ENCODE assay signal across 8 cellular contexts in the genomic region with DNA sequence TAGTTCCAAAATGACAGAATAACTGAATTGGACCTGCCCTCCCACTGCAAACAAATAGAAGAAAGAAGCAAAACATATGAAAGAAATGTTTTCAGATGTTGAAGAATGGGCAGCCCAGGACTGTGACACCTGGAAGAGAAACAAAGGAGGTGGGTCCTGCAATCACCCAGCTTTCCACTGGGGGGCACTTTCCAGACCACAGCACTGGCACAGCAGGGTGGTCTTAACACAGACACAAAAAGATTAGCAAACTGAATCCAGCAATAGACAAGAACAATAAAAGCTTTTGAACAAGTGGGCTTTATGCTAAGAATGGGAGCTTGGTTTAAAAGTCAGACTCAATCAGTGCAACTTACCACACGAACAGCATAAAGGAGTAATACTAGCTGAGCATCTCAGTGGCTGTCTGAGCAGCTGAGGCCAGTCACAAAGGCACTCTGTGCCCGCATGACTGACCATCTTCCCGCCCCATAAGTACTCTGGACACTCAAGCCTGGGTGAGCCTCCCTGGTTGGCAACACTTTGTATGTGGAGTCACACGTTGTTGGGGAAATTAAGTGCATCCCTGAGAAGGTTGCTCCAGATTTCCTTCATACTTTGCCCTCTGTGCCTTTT. TPM values are rescaled to one million over a fixed set of nuclear protein-coding genes. Genes with fewer than 3 reads are reported as not detected.
DNase-seq lines count a peak whose midpoint lies in the region; ATAC-seq and TF ChIP-seq lines count a peak whose summit lies in the region.

No MANE protein-coding gene starts in this region.

- no peaks in the 10 kb centered on the region for H3F3A ChIP-seq in Loucy (ENCODE audit: low read depth)

- no peaks in the 10 kb centered on the region for H3K36me3 ChIP-seq in Loucy (ENCODE audit: insufficient read depth, low read length)
- H3K36me3 ChIP-seq in body of pancreas (replicated peaks in 1 of 2; ENCODE audit: insufficient read depth in 1 of 2, low read depth in 2 of 2), result no peaks in the 10 kb centered on the region

- no peak for ATAC-seq in body of pancreas
- no peak for ATAC-seq in activated T-cell treated with anti-CD3 and anti-CD28 coated beads, Interleukin-2, amount 50 U/mL, for 4 hours
- no peak for ATAC-seq in GM19467 (IDR thresholded peaks at IDR 0.05; ENCODE audit: unreplicated experiment)

- TF ChIP-seq CTCF in Loucy (conservative IDR thresholded peaks at IDR 0.05; ENCODE audit: low read length) (peak; percentile 86), body of pancreas (IDR thresholded peaks at IDR 0.05) (peak in 5 of 7 experiments; percentile 16 to 26 (median 19)), osteocyte (IDR thresholded peaks at IDR 0.05) (peak; percentile 52)

- H3K36me3 Mint-ChIP-seq in osteocyte (ENCODE audit: unreplicated experiment), result peaks cover 2% of the 10 kb centered on the region
- no peaks in the 10 kb centered on the region for H3K36me3 Mint-ChIP-seq in activated T-cell treated with anti-CD3 and anti-CD28 coated beads, Interleukin-2, amount 50 U/mL, for 4 hours (ENCODE audit: insufficient read depth)

- no peaks in the 10 kb centered on the region for H3K4me1 ChIP-seq in Loucy (ENCODE audit: insufficient read depth, low read length, poor library complexity, severe bottlenecking)
- H3K4me1 ChIP-seq in body of pancreas, result no peaks in the 10 kb centered on the region

- H2AFZ ChIP-seq in Loucy (ENCODE audit: low read length), result no peak overlapping the region

- H3K79me2 ChIP-seq in Loucy (ENCODE audit: insufficient read depth, low read length), result no peaks in the 10 kb centered on the region

- no peak overlapping the region for H3K9ac ChIP-seq in Loucy (ENCODE audit: low read depth, low read length, poor library complexity, severe bottlenecking)

- no peaks in the 10 kb centered on the region for H4K20me1 ChIP-seq in Loucy (ENCODE audit: insufficient read depth, low read length, poor library complexity, severe bottlenecking)

- intact Hi-C loops in body of pancreas (cut with DNase I), result no loop called here

- no peak overlapping the region for H3K4me3 Mint-ChIP-seq in osteocyte (ENCODE audit: unreplicated experiment)
- no peak overlapping the region for H3K4me3 Mint-ChIP-seq in activated T-cell treated with anti-CD3 and anti-CD28 coated beads, Interleukin-2, amount 50 U/mL, for 4 hours

- H3K27ac Mint-ChIP-seq in osteocyte (ENCODE audit: unreplicated experiment), result no peak overlapping the region

- H3K9me3 ChIP-seq in Loucy (ENCODE audit: insufficient read depth, low read depth, low read length) (no peaks in the 10 kb centered on the region), body of pancreas (no peaks in the 10 kb centered on the region)

- H3K4me1 Mint-ChIP-seq in osteocyte (ENCODE audit: unreplicated experiment), result no peaks in the 10 kb centered on the region
- no peaks in the 10 kb centered on the region for H3K4me1 Mint-ChIP-seq in activated T-cell treated with anti-CD3 and anti-CD28 coated beads, Interleukin-2, amount 50 U/mL, for 4 hours (ENCODE audit: low read depth)

- H3K27me3 Mint-ChIP-seq in osteocyte (ENCODE audit: unreplicated experiment), result peaks cover 41% of the 10 kb centered on the region
- H3K27me3 Mint-ChIP-seq in activated T-cell treated with anti-CD3 and anti-CD28 coated beads, Interleukin-2, amount 50 U/mL, for 4 hours (ENCODE audit: low read depth), result peaks cover 14% of the 10 kb centered on the region

- H3K27me3 ChIP-seq in Loucy (ENCODE audit: insufficient read depth, low read length, poor library complexity, severe bottlenecking), result no peaks in the 10 kb centered on the region
- H3K27me3 ChIP-seq in body of pancreas, result no peaks in the 10 kb centered on the region

- H3K9me2 ChIP-seq in Loucy (replicated peaks; ENCODE audit: low read depth, low read length), result no peaks in the 10 kb centered on the region

- H3K9me3 Mint-ChIP-seq in osteocyte (ENCODE audit: unreplicated experiment), result no peaks in the 10 kb centered on the region
- H3K9me3 Mint-ChIP-seq in activated T-cell treated with anti-CD3 and anti-CD28 coated beads, Interleukin-2, amount 50 U/mL, for 4 hours, result no peaks in the 10 kb centered on the region

- no peak for TF ChIP-seq POLR2A in body of pancreas (IDR thresholded peaks at IDR 0.05)

- no peak overlapping the region for H3K4me2 ChIP-seq in Loucy (ENCODE audit: low read depth, low read length, poor library complexity, severe bottlenecking)

- H3K27ac ChIP-seq in body of pancreas, result no peak overlapping the region

- no peak overlapping the region for H3K4me3 ChIP-seq in Loucy (ENCODE audit: low read length, poor library complexity, severe bottlenecking)
- no peak overlapping the region for H3K4me3 ChIP-seq in body of pancreas

- DNase-seq in NCI-H2107 treated with DMSO at 0.1 percent for 48 hours (lab: John Stamatoyannopoulos, UW; ENCODE audit: unreplicated experiment), result peak; percentile 74
- DNase-seq in NCI-H2107 (lab: John Stamatoyannopoulos, UW), result no peak
- peak in 1 of 4 donors; percentile 12 for DNase-seq in body of pancreas
- DNase-seq in osteocyte (ENCODE audit: extremely low spot score, unreplicated experiment), result no peak
- no peak for DNase-seq in mucosa of gallbladder (ENCODE audit: low spot score)
- no peak for DNase-seq in activated T-cell treated with anti-CD3 and anti-CD28 coated beads, Interleukin-2, amount 50 U/mL, for 4 hours

- 61 to 64% methylated on average over 4 of the region's 4 CpGs for WGBS in body of pancreas, 2 donors

RNA-seq across cellular contexts. Expression of a gene that starts 27.7 kb away (rescaled TPM):
- 10 to 100 TPM; 23.1 to 29.8 TPM for total RNA-seq in body of pancreas
- total RNA-seq in osteocyte, result 47.6 and 53.4 TPM in 2 replicates
- 35.8 TPM for total RNA-seq in mucosa of gallbladder
- 10 to 100 TPM; 18.6 to 24.9 (median 21.5) TPM for total RNA-seq in activated T-cell treated with anti-CD3 and anti-CD28 coated beads, Interleukin-2, amount 50 U/mL, for 4 hours

RNA-seq across cellular contexts. Expression of a gene that starts 27.8 kb away (rescaled TPM):
- total RNA-seq in body of pancreas (10 to 100 TPM; 42.0 to 60.0 TPM), osteocyte (31.9 and 32.2 TPM in 2 replicates), mucosa of gallbladder (17.9 TPM)
- 1 to 10 TPM; 8.1 to 9.7 (median 8.5) TPM for total RNA-seq in activated T-cell treated with anti-CD3 and anti-CD28 coated beads, Interleukin-2, amount 50 U/mL, for 4 hours

RNA-seq across cellular contexts. Expression of a gene that starts 46.8 kb away (rescaled TPM):
- total RNA-seq in body of pancreas (1 to 10 TPM; 4.2 to 4.6 TPM), osteocyte (3.5 and 3.6 TPM in 2 replicates), mucosa of gallbladder (3.4 TPM)
- total RNA-seq in activated T-cell treated with anti-CD3 and anti-CD28 coated beads, Interleukin-2, amount 50 U/mL, for 4 hours, result under 1 TPM; 0.53 to 0.84 (median 0.68) TPM

Comparison
In these comparisons a context has a peak if more than half of its experiments do, and no peak if none do; other contexts are left out.
1. CTCF ChIP-seq: peak in every context shown above with its lines; median percentile 86 in Loucy; 52 in osteocyte; 19 in body of pancreas.